In genomic region chr14:73783107-73783727, GRCh38 we compare ENCODE assay signal across 7 cellular contexts.
DNase-seq lines count a peak whose midpoint lies in the region; ATAC-seq lines count a peak whose summit lies in the region.

No MANE protein-coding gene starts in this region.

- peak overlapping the region; percentile 94 for H3K27ac Mint-ChIP-seq in activated CD4-positive, alpha-beta memory T cell treated with anti-CD3 and anti-CD28 coated beads, Interleukin-2, amount 10 ng/mL, durations not matched to agents 7 days and 5 days
- peak overlapping the region; percentile 89 to 98 (median 97) for H3K27ac Mint-ChIP-seq in immature natural killer cell
- H3K27ac Mint-ChIP-seq in stimulated activated effector memory CD8-positive, alpha-beta T cell treated with anti-CD3 and anti-CD28 coated beads, Interleukin-12 subunit alpha, Interleukin-12 subunit beta, amount 100 ng/mL, for 72 hours = peak overlapping the region; percentile 92

- peak overlapping the region; percentile 34 for H3K27ac ChIP-seq in HUES48 (ENCODE audit: low read depth, low read length)

- DNase-seq in activated CD4-positive, alpha-beta memory T cell treated with anti-CD3 and anti-CD28 coated beads, Interleukin-2, amount 10 ng/mL, durations not matched to agents 7 days and 5 days = no peak
- no peak for DNase-seq in immature natural killer cell
- no peak for DNase-seq in stimulated activated effector memory CD8-positive, alpha-beta T cell treated with anti-CD3 and anti-CD28 coated beads, Interleukin-12 subunit alpha, Interleukin-12 subunit beta, amount 100 ng/mL, for 72 hours (ENCODE audit: low spot score in 2 of 2)
- no peak for DNase-seq in LoVo (ENCODE audit: low spot score)
- no peak for DNase-seq in NCI-H2081 (lab: John Stamatoyannopoulos, UW)

- no peaks in the 10 kb centered on the region for H3K9me3 ChIP-seq in HUES48 (ENCODE audit: control insufficient read depth, insufficient read depth, low read length)

- peaks cover 66% of the 10 kb centered on the region for H3K27me3 ChIP-seq in HUES48 (ENCODE audit: control insufficient read depth, insufficient read depth, low read length)

- peak overlapping the region; percentile 40 for H3K4me3 Mint-ChIP-seq in activated CD4-positive, alpha-beta memory T cell treated with anti-CD3 and anti-CD28 coated beads, Interleukin-2, amount 10 ng/mL, durations not matched to agents 7 days and 5 days
- H3K4me3 Mint-ChIP-seq in immature natural killer cell = peak overlapping the region; percentile 58 to 94 (median 80)
- H3K4me3 Mint-ChIP-seq in stimulated activated effector memory CD8-positive, alpha-beta T cell treated with anti-CD3 and anti-CD28 coated beads, Interleukin-12 subunit alpha, Interleukin-12 subunit beta, amount 100 ng/mL, for 72 hours = peak overlapping the region; percentile 91

- H3K4me1 ChIP-seq in HUES48 (ENCODE audit: control insufficient read depth, insufficient read depth, low read length) = peaks cover 26% of the 10 kb centered on the region

- no peak for ATAC-seq in stimulated activated effector memory CD8-positive, alpha-beta T cell treated with anti-CD3 and anti-CD28 coated beads, Interleukin-12 subunit alpha, Interleukin-12 subunit beta, amount 100 ng/mL, for 72 hours
- no peak for ATAC-seq in HG03521 (IDR thresholded peaks at IDR 0.05; ENCODE audit: unreplicated experiment)

- H3K27me3 Mint-ChIP-seq in activated CD4-positive, alpha-beta memory T cell treated with anti-CD3 and anti-CD28 coated beads, Interleukin-2, amount 10 ng/mL, durations not matched to agents 7 days and 5 days = no peaks in the 10 kb centered on the region
- H3K27me3 Mint-ChIP-seq in immature natural killer cell (ENCODE audit: low read depth in 3 of 3) = peaks cover 0 to 25% (median 16%) of the 10 kb centered on the region in 3 donors

- CTCF ChIA-PET in activated CD4-positive, alpha-beta memory T cell treated with anti-CD3 and anti-CD28 coated beads, Interleukin-2, amount 10 ng/mL, durations not matched to agents 7 days and 5 days (lab: Charles Lee) = interaction anchor here (4.2 to 4.3 kb wide), 2 partner anchors 10 to 43 kb away, joined by 23 to 33 read pairs; no protein-coding TSS in a partner anchor

- no peaks in the 10 kb centered on the region for H3K36me3 ChIP-seq in HUES48 (ENCODE audit: control insufficient read depth, insufficient read depth, low read length)

- no peaks in the 10 kb centered on the region for H3K9me3 Mint-ChIP-seq in activated CD4-positive, alpha-beta memory T cell treated with anti-CD3 and anti-CD28 coated beads, Interleukin-2, amount 10 ng/mL, durations not matched to agents 7 days and 5 days
- H3K9me3 Mint-ChIP-seq in immature natural killer cell = no peaks in the 10 kb centered on the region
- H3K9me3 Mint-ChIP-seq in stimulated activated effector memory CD8-positive, alpha-beta T cell treated with anti-CD3 and anti-CD28 coated beads, Interleukin-12 subunit alpha, Interleukin-12 subunit beta, amount 100 ng/mL, for 72 hours = no peaks in the 10 kb centered on the region

- peaks cover 56% of the 10 kb centered on the region for H3K4me1 Mint-ChIP-seq in activated CD4-positive, alpha-beta memory T cell treated with anti-CD3 and anti-CD28 coated beads, Interleukin-2, amount 10 ng/mL, durations not matched to agents 7 days and 5 days
- peaks cover 66 to 72% of the 10 kb centered on the region in 2 donors for H3K4me1 Mint-ChIP-seq in immature natural killer cell
- H3K4me1 Mint-ChIP-seq in stimulated activated effector memory CD8-positive, alpha-beta T cell treated with anti-CD3 and anti-CD28 coated beads, Interleukin-12 subunit alpha, Interleukin-12 subunit beta, amount 100 ng/mL, for 72 hours = peaks cover 69% of the 10 kb centered on the region

- POLR2A ChIA-PET in activated CD4-positive, alpha-beta memory T cell treated with anti-CD3 and anti-CD28 coated beads, Interleukin-2, amount 10 ng/mL, durations not matched to agents 7 days and 5 days (lab: Charles Lee) = interaction anchor here (1.4 to 6.8 kb wide), 5 partner anchors 9 to 138 kb away, joined by 4 to 236 read pairs (median 79); partner anchors contain the start of gene DNAL1

- H3K36me3 Mint-ChIP-seq in activated CD4-positive, alpha-beta memory T cell treated with anti-CD3 and anti-CD28 coated beads, Interleukin-2, amount 10 ng/mL, durations not matched to agents 7 days and 5 days (ENCODE audit: low read depth) = peaks cover 19% of the 10 kb centered on the region
- H3K36me3 Mint-ChIP-seq in immature natural killer cell = no peaks in the 10 kb centered on the region
- H3K36me3 Mint-ChIP-seq in stimulated activated effector memory CD8-positive, alpha-beta T cell treated with anti-CD3 and anti-CD28 coated beads, Interleukin-12 subunit alpha, Interleukin-12 subunit beta, amount 100 ng/mL, for 72 hours = peaks cover 43% of the 10 kb centered on the region

- H3K4me3 ChIP-seq in HUES48 (ENCODE audit: low read depth, low read length) = no peak overlapping the region

- H3K9ac ChIP-seq in HUES48 (ENCODE audit: low read depth, low read length) = no peak overlapping the region

Comparison
In these comparisons a context has a peak if more than half of its experiments do, and no peak if none do; other contexts are left out.
1. H3K4me3 Mint-ChIP-seq: peak in every context shown above with its lines; median percentile 91 in stimulated activated effector memory CD8-positive, alpha-beta T cell treated with anti-CD3 and anti-CD28 coated beads, Interleukin-12 subunit alpha, Interleukin-12 subunit beta, amount 100 ng/mL, for 72 hours; 80 in immature natural killer cell; 40 in activated CD4-positive, alpha-beta memory T cell treated with anti-CD3 and anti-CD28 coated beads, Interleukin-2, amount 10 ng/mL, durations not matched to agents 7 days and 5 days.